ENCODE assay signal across 9 cellular contexts in genomic region chr4:10032625-10033024, GRCh38. TPM values are rescaled to one million over a fixed set of nuclear protein-coding genes. Genes with fewer than 3 reads are reported as not detected.
A peak's percentile ranks its signal among the peaks of the same experiment; 100 is the strongest.
DNase-seq lines count a peak whose midpoint lies in the region; ATAC-seq and TF ChIP-seq lines count a peak whose summit lies in the region.
"Had no signal": no experiment of that assay in that cellular context is flagged by ENCODE, and none has a peak within 500 bp of the region (broad histone marks: within the 10 kb centered on the region; RNA-seq: fewer than 3 reads in every experiment).

No MANE protein-coding gene starts in this region.

- H3K27ac ChIP-seq in OCI-LY3 (ENCODE audit: low read length) (no peak overlapping the region), parathyroid adenoma (peak overlapping the region; percentile 32), WERI-Rb-1 (no peak overlapping the region)
- H3K27ac ChIP-seq: VCaP had no signal

- H3K36me3 ChIP-seq in OCI-LY3 (replicated peaks; ENCODE audit: low read depth, low read length): no peaks in the 10 kb centered on the region
- H3K36me3 ChIP-seq in parathyroid adenoma (ENCODE audit: control insufficient read depth, insufficient read depth, low read length): no peaks in the 10 kb centered on the region
- no peaks in the 10 kb centered on the region for H3K36me3 ChIP-seq in WERI-Rb-1
- H3K36me3 ChIP-seq in MG63: no peaks in the 10 kb centered on the region

- DNase-seq in EH (ENCODE audit: low read depth) (peak; percentile 78), fibroblast of mammary gland (ENCODE audit: low read depth) (peak; percentile 84), NCI-H446 treated with DMSO at 0.1 percent for 48 hours (lab: John Stamatoyannopoulos, UW) (no peak), WERI-Rb-1 (no peak), MG63 (no peak)

- H3K4me1 ChIP-seq in OCI-LY3 (ENCODE audit: low read length): peaks cover 13% of the 10 kb centered on the region
- peaks cover 5% of the 10 kb centered on the region for H3K4me1 ChIP-seq in parathyroid adenoma

- H3K27me3 ChIP-seq in OCI-LY3 (ENCODE audit: low read depth, low read length): peaks cover 13% of the 10 kb centered on the region
- no peaks in the 10 kb centered on the region for H3K27me3 ChIP-seq in parathyroid adenoma (ENCODE audit: control insufficient read depth, insufficient read depth, low read length)
- no peaks in the 10 kb centered on the region for H3K27me3 ChIP-seq in WERI-Rb-1 (ENCODE audit: insufficient read depth, low read depth, severe bottlenecking)
- H3K27me3 ChIP-seq in MG63: no peaks in the 10 kb centered on the region

- TF ChIP-seq CTCF in OCI-LY3 (IDR thresholded peaks at IDR 0.05; ENCODE audit: low read depth, low read length): no peak
- no peak for TF ChIP-seq CTCF in fibroblast of mammary gland (conservative IDR thresholded peaks at IDR 0.05; ENCODE audit: control insufficient read depth, insufficient read depth, low read depth, low read length)
- no peak for TF ChIP-seq CTCF in parathyroid adenoma (IDR thresholded peaks at IDR 0.05)
- no peak for TF ChIP-seq CTCF in WERI-Rb-1 (IDR thresholded peaks at IDR 0.05; ENCODE audit: low read depth, low read length)

- H3K9me3 ChIP-seq in OCI-LY3 (ENCODE audit: insufficient read depth, low read length) (no peaks in the 10 kb centered on the region), parathyroid adenoma (ENCODE audit: control insufficient read depth, low read length) (no peaks in the 10 kb centered on the region), WERI-Rb-1 (ENCODE audit: severe bottlenecking) (no peaks in the 10 kb centered on the region), MG63 (no peaks in the 10 kb centered on the region)

- H2AFZ ChIP-seq in OCI-LY3 (ENCODE audit: low read depth, low read length) (no peak overlapping the region), parathyroid adenoma (peak overlapping the region; percentile 48)

- 0 out of 2 replicates have a peak overlapping the region, but pooled peaks have one; percentile 59 for H3K4me2 ChIP-seq in OCI-LY3 (ENCODE audit: low read length)
- H3K4me2 ChIP-seq in parathyroid adenoma (ENCODE audit: low read length): no peak overlapping the region

- H3K4me3 ChIP-seq in OCI-LY3 (ENCODE audit: low read length) (no peak overlapping the region; the same call in 1 of the 2 replicates), fibroblast of mammary gland (ENCODE audit: control insufficient read depth, low read depth, low read length) (no peak overlapping the region), parathyroid adenoma (ENCODE audit: low read depth, low read length) (no peak overlapping the region), WERI-Rb-1 (ENCODE audit: low read depth, low read length) (no peak overlapping the region), MG63 (no peak overlapping the region)

- H3K9ac ChIP-seq in OCI-LY3 (ENCODE audit: low read length) (no peak overlapping the region), parathyroid adenoma (no peak overlapping the region)

- no peak for ATAC-seq in HG03520 (IDR thresholded peaks at IDR 0.05; ENCODE audit: unreplicated experiment)

- H3K79me2 ChIP-seq in OCI-LY3 (ENCODE audit: low read length) (no peaks in the 10 kb centered on the region), parathyroid adenoma (no peaks in the 10 kb centered on the region)

- no peaks in the 10 kb centered on the region for H4K20me1 ChIP-seq in OCI-LY3 (ENCODE audit: insufficient read depth, low read length)

RNA-seq across cellular contexts. Expression of gene SLC2A9, which starts 11.3 kb away (rescaled TPM):
- total RNA-seq in MG63 (2014; rRNA removed; shearing (Covaris generic); ENCODE audit: low replicate concordance): not detected in 2 replicates

Comparison
In these comparisons a context has a peak if more than half of its experiments do, and no peak if none do; other contexts are left out.
1. DNase-seq: peak in EH (single experiment) and fibroblast of mammary gland (single experiment); none in NCI-H446 treated with DMSO at 0.1 percent for 48 hours (single experiment), WERI-Rb-1 (single experiment) and MG63 (single experiment).